In the genomic region with DNA sequence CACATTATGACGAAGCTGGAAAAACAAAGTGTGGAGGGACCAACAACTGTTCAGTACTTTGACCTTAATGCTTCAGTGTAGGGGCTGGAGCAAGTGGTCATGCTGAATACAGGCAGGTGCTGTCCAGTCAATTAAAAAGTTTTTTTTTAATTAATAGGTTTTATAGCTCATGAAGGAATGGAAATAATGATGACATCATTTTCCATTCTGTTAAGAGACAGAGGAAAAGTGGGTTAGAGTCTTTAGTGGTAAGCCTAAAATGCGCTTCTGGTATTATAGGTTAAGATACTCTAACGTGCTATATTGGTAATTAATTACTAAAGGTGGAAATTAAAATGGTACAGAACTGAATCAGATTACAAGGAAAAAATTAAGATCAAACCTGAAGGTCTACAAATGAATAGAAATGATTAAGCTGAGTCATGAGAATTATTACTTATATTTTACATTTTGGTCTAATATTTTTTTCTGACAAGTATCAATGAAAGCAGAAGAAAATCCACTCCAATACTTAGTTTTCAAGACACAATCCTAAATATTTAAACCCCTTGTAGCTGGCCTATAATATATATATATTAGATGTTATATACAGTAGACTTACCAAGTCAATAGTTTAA, we compare ENCODE assay signal across 21 cellular contexts.
"Had no signal": no experiment of that assay in that cellular context is flagged by ENCODE, and none has a peak within 500 bp of the region (broad histone marks: within the 10 kb centered on the region; RNA-seq: fewer than 3 reads in every experiment).

No MANE protein-coding gene starts in this region.

- FAIRE-seq: colon, kidney had no signal

- H3K27ac ChIP-seq: neutrophil, pancreas, spleen, testis, tibial artery had no signal

- DNase-seq: dorsolateral prefrontal cortex; effector CD4-positive, alpha-beta T cell; hypothalamus; kidney; mucosa of descending colon; naive B cell; pancreas; retina; spleen; stimulated activated CD4-positive, alpha-beta T cell treated with anti-CD3 and anti-CD28 coated beads, Interleukin-4, amount 100 ng/mL, for 4 hours; stimulated activated naive CD8-positive, alpha-beta T cell treated with anti-CD3 and anti-CD28 coated beads, Interleukin-15, Interleukin-2, amounts not matched to agents 100 U/mL and 50 U/mL, for 24 hours; substantia nigra; testis; tibial artery had no signal

- H3K27me3 ChIP-seq: dorsolateral prefrontal cortex, neutrophil, pancreas, spleen, testis, tibial artery had no signal

- H3K4me1 ChIP-seq: pancreas, testis, tibial artery had no signal

- ATAC-seq: left lobe of liver; mucosa of descending colon; natural killer cell treated with Interleukin-12 subunit alpha and Interleukin-12 subunit beta and Interleukin-15 and Interleukin-18, amount 100 ng/mL, for 72 hours; pancreas; sciatic nerve; stimulated activated memory B cell treated with anti-CD40 and anti-IgM and Interleukin-4, amounts not matched to agents 10 μg/mL and 1 μg/mL and 100 μg/mL, for 72 hours; stimulated activated naive CD8-positive, alpha-beta T cell treated with anti-CD3 and anti-CD28 coated beads, Interleukin-15, Interleukin-2, amounts not matched to agents 100 U/mL and 50 U/mL, for 24 hours had no signal

- H3K4me3 ChIP-seq: dorsolateral prefrontal cortex, lung, mucosa of descending colon, pancreas, spleen, testis, tibial artery had no signal

- H3K9me3 ChIP-seq: mucosa of descending colon, neutrophil, pancreas, spleen, testis, tibial artery had no signal
